ENCODE assay signal across 26 cellular contexts in genomic region chr14:77195766-77196165, GRCh38. TPM values are rescaled to one million over a fixed set of nuclear protein-coding genes. Genes with fewer than 3 reads are reported as not detected.
"Had no signal": no experiment of that assay in that cellular context is flagged by ENCODE, and none has a peak within 500 bp of the region (broad histone marks: within the 10 kb centered on the region; RNA-seq: fewer than 3 reads in every experiment).

No MANE protein-coding gene starts in this region.

- H3K27me3 Mint-ChIP-seq: brain had no signal

- H3K4me1 ChIP-seq: Peyer's patch had no signal

- H3K27me3 ChIP-seq: Peyer's patch had no signal

- FAIRE-seq: astrocyte, K562 had no signal

- DNase-seq: activated CD4-positive, alpha-beta T cell treated with anti-CD3 and anti-CD28 coated beads for 48 hours; activated CD4-positive, alpha-beta T cell treated with anti-CD3 and anti-CD28 coated beads, Interleukin-2, amount 50 U/mL, for 4 hours; activated CD4-positive, CD25-positive, alpha-beta regulatory T cell treated with anti-CD3 and anti-CD28 coated beads, Interleukin-2, amount 50 U/mL, for 72 hours; activated CD8-positive, alpha-beta memory T cell treated with anti-CD3 and anti-CD28 coated beads, Interleukin-2, amount 50 U/mL, for 48 hours; activated CD8-positive, alpha-beta T cell treated with anti-CD3 and anti-CD28 coated beads, Interleukin-2, amount 10 ng/mL, durations not matched to agents 7 days and 5 days; activated naive CD4-positive, alpha-beta T cell treated with Interleukin-2 at 50 U/mL for 16 hours; activated naive CD8-positive, alpha-beta T cell treated with anti-CD3 and anti-CD28 coated beads, Interleukin-2, amount 50 U/mL, for 24 hours; activated T-cell treated with anti-CD3 and anti-CD28 coated beads, Interleukin-2, amount 50 U/mL, for 1 hour; amniotic stem cell; Karpas-422; MM.1S; NCI-H1105; NCI-H1436 treated with DMSO at 0.1 percent for 48 hours; NCI-H187; NCI-H2081; NCI-H446; Peyer's patch; SHP77 treated with DMSO at 0.1 percent for 48 hours; T-helper 17 cell; T-helper 9 cell had no signal

- H3K36me3 Mint-ChIP-seq: activated naive CD4-positive, alpha-beta T cell treated with anti-CD3 and anti-CD28 coated beads, Interleukin-2, amount 50 U/mL, for 72 hours; WTC11 had no signal

- H3K4me1 Mint-ChIP-seq: activated naive CD8-positive, alpha-beta T cell treated with anti-CD3 and anti-CD28 coated beads, Interleukin-2, amount 50 U/mL, for 24 hours; brain; T-helper 17 cell had no signal

- H3K27ac ChIP-seq: Peyer's patch, RWPE1 had no signal

- H3K27ac Mint-ChIP-seq: activated CD8-positive, alpha-beta T cell treated with anti-CD3 and anti-CD28 coated beads, Interleukin-2, amount 10 ng/mL, durations not matched to agents 7 days and 5 days; activated naive CD4-positive, alpha-beta T cell treated with anti-CD3 and anti-CD28 coated beads, Interleukin-2, amount 50 U/mL, for 72 hours; activated naive CD8-positive, alpha-beta T cell treated with anti-CD3 and anti-CD28 coated beads, Interleukin-2, amount 50 U/mL, for 24 hours; brain; T-helper 17 cell; WTC11 had no signal

- H3K4me3 ChIP-seq: K562, Peyer's patch had no signal

- H3K9me3 ChIP-seq: Peyer's patch had no signal

- H3K36me3 ChIP-seq: Peyer's patch had no signal

- H3K9me3 Mint-ChIP-seq: activated naive CD4-positive, alpha-beta T cell treated with anti-CD3 and anti-CD28 coated beads, Interleukin-2, amount 50 U/mL, for 72 hours; activated naive CD8-positive, alpha-beta T cell treated with anti-CD3 and anti-CD28 coated beads, Interleukin-2, amount 50 U/mL, for 24 hours; brain; WTC11 had no signal

- ATAC-seq: activated CD8-positive, alpha-beta T cell treated with anti-CD3 and anti-CD28 coated beads, Interleukin-2, amount 10 ng/mL, durations not matched to agents 7 days and 5 days; activated naive CD4-positive, alpha-beta T cell treated with anti-CD3 and anti-CD28 coated beads, Interleukin-2, amount 50 U/mL, for 72 hours; K562; T-helper 17 cell; WTC11 had no signal

- H3K4me3 Mint-ChIP-seq: activated CD8-positive, alpha-beta T cell treated with anti-CD3 and anti-CD28 coated beads, Interleukin-2, amount 10 ng/mL, durations not matched to agents 7 days and 5 days; activated naive CD8-positive, alpha-beta T cell treated with anti-CD3 and anti-CD28 coated beads, Interleukin-2, amount 50 U/mL, for 24 hours; brain; T-helper 17 cell; WTC11 had no signal

RNA-seq across cellular contexts. Expression of gene TMEM63C, which starts 14.2 kb away (rescaled TPM):
- total RNA-seq: K562 had no signal

RNA-seq across cellular contexts. Expression of gene ZDHHC22, which starts 54.2 kb away (rescaled TPM):
- total RNA-seq: activated CD8-positive, alpha-beta T cell treated with anti-CD3 and anti-CD28 coated beads, Interleukin-2, amount 10 ng/mL, durations not matched to agents 7 days and 5 days; activated naive CD4-positive, alpha-beta T cell treated with anti-CD3 and anti-CD28 coated beads, Interleukin-2, amount 50 U/mL, for 72 hours; K562; T-helper 17 cell had no signal
